ENCODE assay signal across 1 cellular context in genomic region chr1:156054500-156055342, GRCh38.
TF ChIP-seq lines count a peak whose summit lies in the region.

LAMTOR2 (plus strand) TSS chr1:156054782; CDS start chr1:156054890, 108 bp downstream.

TF ChIP-seq in HepG2, 621 proteins besides CTCF, POLR2A, EP300 and RAD21 (continued from another document and continues in another):
- TF ChIP-seq, protein P1, sequence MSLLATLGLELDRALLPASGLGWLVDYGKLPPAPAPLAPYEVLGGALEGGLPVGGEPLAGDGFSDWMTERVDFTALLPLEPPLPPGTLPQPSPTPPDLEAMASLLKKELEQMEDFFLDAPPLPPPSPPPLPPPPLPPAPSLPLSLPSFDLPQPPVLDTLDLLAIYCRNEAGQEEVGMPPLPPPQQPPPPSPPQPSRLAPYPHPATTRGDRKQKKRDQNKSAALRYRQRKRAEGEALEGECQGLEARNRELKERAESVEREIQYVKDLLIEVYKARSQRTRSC (CRISPR knock-in tag; IDR thresholded peaks at IDR 0.05; ENCODE audit: low read depth) = no peak
- TF ChIP-seq ZNF460 (CRISPR knock-in tag; IDR thresholded peaks at IDR 0.05; ENCODE audit: borderline replicate concordance) (no peak; the same call in 1 of the 2 replicates), CAMTA2 (CRISPR knock-in tag; IDR thresholded peaks at IDR 0.05; ENCODE audit: borderline replicate concordance) (no peak), MBNL3 (CRISPR knock-in tag; conservative IDR thresholded peaks at IDR 0.05) (no peak), FOXK2 (IDR thresholded peaks at IDR 0.05) (peak; percentile 65; the same call in 1 of the 2 replicates), SIN3B (IDR thresholded peaks at IDR 0.05; ENCODE audit: low read length) (peak; percentile 30; the same call in 1 of the 2 replicates), ZBTB43 (CRISPR knock-in tag; conservative IDR thresholded peaks at IDR 0.05) (no peak; the same call in 1 of the 2 replicates), ZNF883 (CRISPR knock-in tag; IDR thresholded peaks at IDR 0.05; ENCODE audit: not compliant biosample characterization) (no peak), GLMP (CRISPR knock-in tag; IDR thresholded peaks at IDR 0.05; ENCODE audit: borderline replicate concordance) (no peak), SRF (IDR thresholded peaks at IDR 0.05; ENCODE audit: low read depth, low read length) (no peak), ZNF484 (CRISPR knock-in tag; IDR thresholded peaks at IDR 0.05; ENCODE audit: borderline replicate concordance, low read depth) (no peak), ZNF160 (CRISPR knock-in tag; IDR thresholded peaks at IDR 0.05) (no peak), SSRP1 (CRISPR knock-in tag; IDR thresholded peaks at IDR 0.05) (no peak), ZNF264 (CRISPR knock-in tag; IDR thresholded peaks at IDR 0.05) (no peak; the same call in 1 of the 2 replicates), PCBP2 (optimal IDR thresholded peaks at IDR 0.05; ENCODE audit: low read depth, low read length, poor library complexity, severe bottlenecking) (no peak), SRY (CRISPR knock-in tag; IDR thresholded peaks at IDR 0.05) (peak; percentile 75; the same call in 1 of the 2 replicates), ZNF512 (CRISPR knock-in tag; IDR thresholded peaks at IDR 0.05) (no peak), USF2 (IDR thresholded peaks at IDR 0.05; ENCODE audit: low read depth, low read length) (no peak), USF2 (CRISPR knock-in tag; IDR thresholded peaks at IDR 0.05; ENCODE audit: borderline replicate concordance) (peak; percentile 48; the same call in 1 of the 2 replicates), ZNF224 (CRISPR knock-in tag; IDR thresholded peaks at IDR 0.05) (no peak; the same call in 1 of the 2 replicates), EZH2 (conservative IDR thresholded peaks at IDR 0.05; ENCODE audit: low read depth, low read length) (no peak), RNF2 (conservative IDR thresholded peaks at IDR 0.05; ENCODE audit: low read depth) (peak; percentile 13; the same call in 1 of the 2 replicates), ZNF556 (CRISPR knock-in tag; IDR thresholded peaks at IDR 0.05; ENCODE audit: borderline replicate concordance) (peak; percentile 12; the same call in 1 of the 2 replicates), FIP1L1 (IDR thresholded peaks at IDR 0.05; ENCODE audit: borderline replicate concordance, insufficient read depth, low read depth, low read length) (no peak), MXI1 (IDR thresholded peaks at IDR 0.05; ENCODE audit: borderline replicate concordance, low read depth, low read length) (peak; percentile 96; the same call in 2 of the 3 replicates), SP1 (IDR thresholded peaks at IDR 0.05) (no peak), SP1 (CRISPR knock-in tag; IDR thresholded peaks at IDR 0.05) (peak; percentile 89), STAT5B (CRISPR knock-in tag; IDR thresholded peaks at IDR 0.05) (no peak), MXD4 (CRISPR knock-in tag; IDR thresholded peaks at IDR 0.05) (peak; percentile 70)
- TF ChIP-seq, protein P2, sequence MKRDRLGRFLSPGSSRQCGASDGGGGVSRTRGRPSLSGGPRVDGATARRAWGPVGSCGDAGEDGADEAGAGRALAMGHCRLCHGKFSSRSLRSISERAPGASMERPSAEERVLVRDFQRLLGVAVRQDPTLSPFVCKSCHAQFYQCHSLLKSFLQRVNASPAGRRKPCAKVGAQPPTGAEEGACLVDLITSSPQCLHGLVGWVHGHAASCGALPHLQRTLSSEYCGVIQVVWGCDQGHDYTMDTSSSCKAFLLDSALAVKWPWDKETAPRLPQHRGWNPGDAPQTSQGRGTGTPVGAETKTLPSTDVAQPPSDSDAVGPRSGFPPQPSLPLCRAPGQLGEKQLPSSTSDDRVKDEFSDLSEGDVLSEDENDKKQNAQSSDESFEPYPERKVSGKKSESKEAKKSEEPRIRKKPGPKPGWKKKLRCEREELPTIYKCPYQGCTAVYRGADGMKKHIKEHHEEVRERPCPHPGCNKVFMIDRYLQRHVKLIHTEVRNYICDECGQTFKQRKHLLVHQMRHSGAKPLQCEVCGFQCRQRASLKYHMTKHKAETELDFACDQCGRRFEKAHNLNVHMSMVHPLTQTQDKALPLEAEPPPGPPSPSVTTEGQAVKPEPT (CRISPR knock-in tag; IDR thresholded peaks at IDR 0.05; ENCODE audit: low read depth) = 0 out of 2 replicates have a peak, but pooled peaks have one; percentile 68
- TF ChIP-seq, protein P3, sequence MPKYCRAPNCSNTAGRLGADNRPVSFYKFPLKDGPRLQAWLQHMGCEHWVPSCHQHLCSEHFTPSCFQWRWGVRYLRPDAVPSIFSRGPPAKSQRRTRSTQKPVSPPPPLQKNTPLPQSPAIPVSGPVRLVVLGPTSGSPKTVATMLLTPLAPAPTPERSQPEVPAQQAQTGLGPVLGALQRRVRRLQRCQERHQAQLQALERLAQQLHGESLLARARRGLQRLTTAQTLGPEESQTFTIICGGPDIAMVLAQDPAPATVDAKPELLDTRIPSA (CRISPR knock-in tag; IDR thresholded peaks at IDR 0.05; ENCODE audit: borderline replicate concordance) = no peak
- TF ChIP-seq, protein P4, sequence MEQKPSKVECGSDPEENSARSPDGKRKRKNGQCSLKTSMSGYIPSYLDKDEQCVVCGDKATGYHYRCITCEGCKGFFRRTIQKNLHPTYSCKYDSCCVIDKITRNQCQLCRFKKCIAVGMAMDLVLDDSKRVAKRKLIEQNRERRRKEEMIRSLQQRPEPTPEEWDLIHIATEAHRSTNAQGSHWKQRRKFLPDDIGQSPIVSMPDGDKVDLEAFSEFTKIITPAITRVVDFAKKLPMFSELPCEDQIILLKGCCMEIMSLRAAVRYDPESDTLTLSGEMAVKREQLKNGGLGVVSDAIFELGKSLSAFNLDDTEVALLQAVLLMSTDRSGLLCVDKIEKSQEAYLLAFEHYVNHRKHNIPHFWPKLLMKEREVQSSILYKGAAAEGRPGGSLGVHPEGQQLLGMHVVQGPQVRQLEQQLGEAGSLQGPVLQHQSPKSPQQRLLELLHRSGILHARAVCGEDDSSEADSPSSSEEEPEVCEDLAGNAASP (CRISPR knock-in tag; IDR thresholded peaks at IDR 0.05; ENCODE audit: borderline replicate concordance) = peak; percentile 49; the same call in 1 of the 2 replicates
- TF ChIP-seq, protein P5, sequence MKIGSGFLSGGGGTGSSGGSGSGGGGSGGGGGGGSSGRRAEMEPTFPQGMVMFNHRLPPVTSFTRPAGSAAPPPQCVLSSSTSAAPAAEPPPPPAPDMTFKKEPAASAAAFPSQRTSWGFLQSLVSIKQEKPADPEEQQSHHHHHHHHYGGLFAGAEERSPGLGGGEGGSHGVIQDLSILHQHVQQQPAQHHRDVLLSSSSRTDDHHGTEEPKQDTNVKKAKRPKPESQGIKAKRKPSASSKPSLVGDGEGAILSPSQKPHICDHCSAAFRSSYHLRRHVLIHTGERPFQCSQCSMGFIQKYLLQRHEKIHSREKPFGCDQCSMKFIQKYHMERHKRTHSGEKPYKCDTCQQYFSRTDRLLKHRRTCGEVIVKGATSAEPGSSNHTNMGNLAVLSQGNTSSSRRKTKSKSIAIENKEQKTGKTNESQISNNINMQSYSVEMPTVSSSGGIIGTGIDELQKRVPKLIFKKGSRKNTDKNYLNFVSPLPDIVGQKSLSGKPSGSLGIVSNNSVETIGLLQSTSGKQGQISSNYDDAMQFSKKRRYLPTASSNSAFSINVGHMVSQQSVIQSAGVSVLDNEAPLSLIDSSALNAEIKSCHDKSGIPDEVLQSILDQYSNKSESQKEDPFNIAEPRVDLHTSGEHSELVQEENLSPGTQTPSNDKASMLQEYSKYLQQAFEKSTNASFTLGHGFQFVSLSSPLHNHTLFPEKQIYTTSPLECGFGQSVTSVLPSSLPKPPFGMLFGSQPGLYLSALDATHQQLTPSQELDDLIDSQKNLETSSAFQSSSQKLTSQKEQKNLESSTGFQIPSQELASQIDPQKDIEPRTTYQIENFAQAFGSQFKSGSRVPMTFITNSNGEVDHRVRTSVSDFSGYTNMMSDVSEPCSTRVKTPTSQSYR (CRISPR knock-in tag; IDR thresholded peaks at IDR 0.05; ENCODE audit: borderline replicate concordance) = no peak; the same call in 1 of the 2 replicates
- TF ChIP-seq, protein P6, sequence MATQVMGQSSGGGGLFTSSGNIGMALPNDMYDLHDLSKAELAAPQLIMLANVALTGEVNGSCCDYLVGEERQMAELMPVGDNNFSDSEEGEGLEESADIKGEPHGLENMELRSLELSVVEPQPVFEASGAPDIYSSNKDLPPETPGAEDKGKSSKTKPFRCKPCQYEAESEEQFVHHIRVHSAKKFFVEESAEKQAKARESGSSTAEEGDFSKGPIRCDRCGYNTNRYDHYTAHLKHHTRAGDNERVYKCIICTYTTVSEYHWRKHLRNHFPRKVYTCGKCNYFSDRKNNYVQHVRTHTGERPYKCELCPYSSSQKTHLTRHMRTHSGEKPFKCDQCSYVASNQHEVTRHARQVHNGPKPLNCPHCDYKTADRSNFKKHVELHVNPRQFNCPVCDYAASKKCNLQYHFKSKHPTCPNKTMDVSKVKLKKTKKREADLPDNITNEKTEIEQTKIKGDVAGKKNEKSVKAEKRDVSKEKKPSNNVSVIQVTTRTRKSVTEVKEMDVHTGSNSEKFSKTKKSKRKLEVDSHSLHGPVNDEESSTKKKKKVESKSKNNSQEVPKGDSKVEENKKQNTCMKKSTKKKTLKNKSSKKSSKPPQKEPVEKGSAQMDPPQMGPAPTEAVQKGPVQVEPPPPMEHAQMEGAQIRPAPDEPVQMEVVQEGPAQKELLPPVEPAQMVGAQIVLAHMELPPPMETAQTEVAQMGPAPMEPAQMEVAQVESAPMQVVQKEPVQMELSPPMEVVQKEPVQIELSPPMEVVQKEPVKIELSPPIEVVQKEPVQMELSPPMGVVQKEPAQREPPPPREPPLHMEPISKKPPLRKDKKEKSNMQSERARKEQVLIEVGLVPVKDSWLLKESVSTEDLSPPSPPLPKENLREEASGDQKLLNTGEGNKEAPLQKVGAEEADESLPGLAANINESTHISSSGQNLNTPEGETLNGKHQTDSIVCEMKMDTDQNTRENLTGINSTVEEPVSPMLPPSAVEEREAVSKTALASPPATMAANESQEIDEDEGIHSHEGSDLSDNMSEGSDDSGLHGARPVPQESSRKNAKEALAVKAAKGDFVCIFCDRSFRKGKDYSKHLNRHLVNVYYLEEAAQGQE (IDR thresholded peaks at IDR 0.05; ENCODE audit: borderline replicate concordance in 1 of 2, low read depth in 1 of 2, low read length in 2 of 2) = peak in 1 of 2 experiments; percentile 59; a peak in 1 of 4 replicates
